29 cellular contexts compared by ENCODE assay signal in the genomic region with DNA sequence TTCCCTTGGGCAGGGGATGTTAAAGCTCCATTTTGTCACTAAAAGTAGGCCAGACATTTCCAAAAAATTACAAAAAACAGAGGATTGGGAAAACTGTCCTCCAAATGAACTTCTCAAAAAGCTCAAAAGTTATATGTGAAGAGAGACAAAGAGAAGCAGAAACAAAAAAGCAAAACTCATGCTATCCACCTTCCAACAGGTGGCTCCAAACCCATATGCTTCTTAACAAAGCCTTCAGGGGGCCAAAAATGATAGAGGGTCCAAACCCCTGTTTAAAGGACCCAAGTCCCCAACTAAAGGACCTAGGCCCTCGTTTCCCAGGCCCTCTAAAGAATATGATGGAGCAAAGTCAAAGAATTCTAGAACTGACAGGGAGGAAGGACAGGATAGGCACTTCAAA.
"Had no signal": no experiment of that assay in that cellular context is flagged by ENCODE, and none has a peak within 500 bp of the region (broad histone marks: within the 10 kb centered on the region; RNA-seq: fewer than 3 reads in every experiment).

No MANE protein-coding gene starts in this region.

- H3K79me2 ChIP-seq: parathyroid adenoma had no signal

- DNase-seq: dorsolateral prefrontal cortex; effector CD4-positive, alpha-beta T cell; foreskin keratinocyte; glutamatergic neuron; heart right ventricle; hippocampal formation; left cardiac atrium; left lung; mesenchymal stem cell; mucosa of descending colon; naive B cell; right lobe of liver; small intestine; stimulated activated CD4-positive, alpha-beta T cell treated with anti-CD3 and anti-CD28 coated beads, Interleukin-15, amount 100 ng/mL, for 24 hours; stimulated activated CD4-positive, alpha-beta T cell treated with anti-CD3 and anti-CD28 coated beads, Interleukin-2, amount 100 ng/mL, for 48 hours; stimulated activated naive B cell treated with anti-CD40 and anti-IgM and Interleukin-4, amounts not matched to agents 10 μg/mL and 1 μg/mL and 100 μg/mL, for 72 hours; stimulated activated naive CD8-positive, alpha-beta T cell treated with anti-CD3 and anti-CD28 coated beads, Interleukin-15, amount 100 ng/mL, for 72 hours; transverse colon; upper lobe of right lung; uterus had no signal

- H3K9ac ChIP-seq: parathyroid adenoma had no signal

- H3K9me3 ChIP-seq: right lobe of liver, uterus had no signal

- H3K36me3 ChIP-seq: esophagus muscularis mucosa, gastroesophageal sphincter, heart right ventricle, left lung, right lobe of liver, suprapubic skin, transverse colon, upper lobe of right lung, uterus had no signal

- H3K36me3 Mint-ChIP-seq: mesothelial cell of epicardium; stimulated activated naive B cell treated with anti-CD40 and anti-IgM and Interleukin-4, amounts not matched to agents 10 μg/mL and 1 μg/mL and 100 μg/mL, for 72 hours had no signal

- H3K27me3 ChIP-seq: dorsolateral prefrontal cortex, esophagus muscularis mucosa, foreskin keratinocyte, gastroesophageal sphincter, heart right ventricle, left lung, right lobe of liver, suprapubic skin, transverse colon, upper lobe of right lung, uterus had no signal

- H3K27ac ChIP-seq: dorsolateral prefrontal cortex, epithelial cell of prostate, esophagus muscularis mucosa, foreskin keratinocyte, gastroesophageal sphincter, heart right ventricle, left lung, parathyroid adenoma, right lobe of liver, suprapubic skin, transverse colon, upper lobe of right lung, uterus had no signal

- ATAC-seq: foreskin keratinocyte; gastroesophageal sphincter; heart right ventricle; left cardiac atrium; left lung; mucosa of descending colon; natural killer cell treated with Interleukin-12 subunit alpha and Interleukin-12 subunit beta and Interleukin-15 and Interleukin-18, amount 100 ng/mL, for 72 hours; right lobe of liver; stimulated activated naive B cell treated with anti-CD40 and anti-IgM and Interleukin-4, amounts not matched to agents 10 μg/mL and 1 μg/mL and 100 μg/mL, for 72 hours; stimulated activated naive CD8-positive, alpha-beta T cell treated with anti-CD3 and anti-CD28 coated beads, Interleukin-15, amount 100 ng/mL, for 72 hours; upper lobe of right lung had no signal

- H3K4me3 ChIP-seq: dorsolateral prefrontal cortex, esophagus muscularis mucosa, gastroesophageal sphincter, heart right ventricle, left lung, mucosa of descending colon, right lobe of liver, suprapubic skin, transverse colon, upper lobe of right lung, uterus had no signal

- H3K4me3 Mint-ChIP-seq: mesothelial cell of epicardium; natural killer cell treated with Interleukin-12 subunit alpha and Interleukin-12 subunit beta and Interleukin-15 and Interleukin-18, amount 100 ng/mL, for 72 hours; neural crest cell; stimulated activated naive B cell treated with anti-CD40 and anti-IgM and Interleukin-4, amounts not matched to agents 10 μg/mL and 1 μg/mL and 100 μg/mL, for 72 hours; stimulated activated naive CD8-positive, alpha-beta T cell treated with anti-CD3 and anti-CD28 coated beads, Interleukin-15, amount 100 ng/mL, for 72 hours had no signal

- H3K4me1 Mint-ChIP-seq: mesothelial cell of epicardium; naive B cell; neural crest cell; stimulated activated naive B cell treated with anti-CD40 and anti-IgM and Interleukin-4, amounts not matched to agents 10 μg/mL and 1 μg/mL and 100 μg/mL, for 72 hours; stimulated activated naive CD8-positive, alpha-beta T cell treated with anti-CD3 and anti-CD28 coated beads, Interleukin-15, amount 100 ng/mL, for 72 hours had no signal

- H3K4me1 ChIP-seq: esophagus muscularis mucosa, foreskin keratinocyte, gastroesophageal sphincter, heart right ventricle, left lung, parathyroid adenoma, right lobe of liver, suprapubic skin, transverse colon, upper lobe of right lung, uterus had no signal

- H3K27me3 Mint-ChIP-seq: naive B cell; natural killer cell treated with Interleukin-12 subunit alpha and Interleukin-12 subunit beta and Interleukin-15 and Interleukin-18, amount 100 ng/mL, for 72 hours; progenitor cell of endocrine pancreas; stimulated activated naive B cell treated with anti-CD40 and anti-IgM and Interleukin-4, amounts not matched to agents 10 μg/mL and 1 μg/mL and 100 μg/mL, for 72 hours; stimulated activated naive CD8-positive, alpha-beta T cell treated with anti-CD3 and anti-CD28 coated beads, Interleukin-15, amount 100 ng/mL, for 72 hours had no signal

- H2AFZ ChIP-seq: parathyroid adenoma had no signal

- H3K27ac Mint-ChIP-seq: mesothelial cell of epicardium; naive B cell; natural killer cell treated with Interleukin-12 subunit alpha and Interleukin-12 subunit beta and Interleukin-15 and Interleukin-18, amount 100 ng/mL, for 72 hours; progenitor cell of endocrine pancreas; stimulated activated naive B cell treated with anti-CD40 and anti-IgM and Interleukin-4, amounts not matched to agents 10 μg/mL and 1 μg/mL and 100 μg/mL, for 72 hours had no signal
